In genomic region chr1:190176776-190177175, GRCh38 we compare ENCODE assay signal across 16 cellular contexts.
"Had no signal": no experiment of that assay in that cellular context is flagged by ENCODE, and none has a peak within 500 bp of the region (broad histone marks: within the 10 kb centered on the region; RNA-seq: fewer than 3 reads in every experiment).

No MANE protein-coding gene starts in this region.

- FAIRE-seq: endometrium, small intestine had no signal

- H2AFZ ChIP-seq: hepatocyte had no signal

- DNase-seq: activated CD4-positive, alpha-beta T cell treated with anti-CD3 and anti-CD28 coated beads, Interleukin-2, amount 50 U/mL, for 1 hour; amniotic stem cell; esophagus squamous epithelium; ovary; retina; small intestine; T-cell; T1000; thyroid gland; uterus had no signal

- H3K27ac Mint-ChIP-seq: activated naive CD4-positive, alpha-beta T cell treated with anti-CD3 and anti-CD28 coated beads, Interleukin-2, amount 50 U/mL, for 24 hours; T-cell; WTC11 had no signal

- H3K36me3 ChIP-seq: breast epithelium, esophagus squamous epithelium, ovary, thyroid gland, uterus had no signal

- H3K4me2 ChIP-seq: hepatocyte had no signal

- H3K4me1 Mint-ChIP-seq: activated naive CD4-positive, alpha-beta T cell treated with anti-CD3 and anti-CD28 coated beads, Interleukin-2, amount 50 U/mL, for 24 hours; neural crest cell; T-cell; WTC11 had no signal

- H3K79me2 ChIP-seq: hepatocyte had no signal

- H3K9me3 ChIP-seq: breast epithelium, esophagus squamous epithelium, ovary, thyroid gland, uterus had no signal

- H3K4me1 ChIP-seq: breast epithelium, esophagus squamous epithelium, thyroid gland, uterus had no signal

- H3K27ac ChIP-seq: breast epithelium, esophagus squamous epithelium, hepatocyte, ovary, thyroid gland, uterus had no signal

- H3K4me3 ChIP-seq: breast epithelium, esophagus squamous epithelium, hepatocyte, ovary, thyroid gland, uterus had no signal

- ATAC-seq: T-cell, WTC11 had no signal

- H3K27me3 Mint-ChIP-seq: activated naive CD4-positive, alpha-beta T cell treated with anti-CD3 and anti-CD28 coated beads, Interleukin-2, amount 50 U/mL, for 24 hours; T-cell had no signal

- H3K27me3 ChIP-seq: breast epithelium, esophagus squamous epithelium, hepatocyte, ovary, thyroid gland, uterus had no signal

- H3K9me3 Mint-ChIP-seq: neural crest cell, WTC11 had no signal

- H3K4me3 Mint-ChIP-seq: activated naive CD4-positive, alpha-beta T cell treated with anti-CD3 and anti-CD28 coated beads, Interleukin-2, amount 50 U/mL, for 24 hours; neural crest cell; T-cell; WTC11 had no signal

- H3K36me3 Mint-ChIP-seq: activated naive CD4-positive, alpha-beta T cell treated with anti-CD3 and anti-CD28 coated beads, Interleukin-2, amount 50 U/mL, for 24 hours; T-cell; WTC11 had no signal
